In the genomic region with DNA sequence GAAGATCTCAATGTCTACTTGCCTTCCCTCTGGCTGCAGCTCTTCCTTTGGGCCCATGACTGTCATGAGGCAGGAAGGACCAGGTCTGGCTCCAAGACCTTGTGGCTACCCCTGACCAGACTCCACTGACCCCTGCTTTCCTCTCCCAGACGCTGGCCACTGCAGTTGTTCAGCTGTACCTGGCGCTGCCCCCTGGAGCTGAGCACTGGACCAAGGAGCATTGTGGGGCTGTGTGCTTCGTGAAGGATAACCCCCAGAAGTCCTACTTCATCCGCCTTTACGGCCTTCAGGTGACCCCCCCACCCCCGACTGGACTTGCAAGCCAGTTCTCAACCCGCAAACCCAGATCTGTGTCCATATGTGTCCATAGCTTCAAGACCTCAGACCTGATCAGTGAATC, we compare ENCODE assay signal across 16 cellular contexts. TPM values are rescaled to one million over a fixed set of nuclear protein-coding genes. Genes with fewer than 3 reads are reported as not detected.
A peak's percentile ranks its signal among the peaks of the same experiment; 100 is the strongest.
DNase-seq lines count a peak whose midpoint lies in the region; ATAC-seq, FAIRE-seq and TF ChIP-seq lines count a peak whose summit lies in the region.
"Had no signal": no experiment of that assay in that cellular context is flagged by ENCODE, and none has a peak within 500 bp of the region (broad histone marks: within the 10 kb centered on the region; RNA-seq: fewer than 3 reads in every experiment).

No MANE protein-coding gene starts in this region.

- peak overlapping the region; percentile 76 for H3K27ac ChIP-seq in naive thymus-derived CD4-positive, alpha-beta T cell (ENCODE audit: low read depth, low read length)
- no peak overlapping the region for H3K27ac ChIP-seq in testis
- H3K27ac ChIP-seq: foreskin keratinocyte, prostate gland had no signal

- ATAC-seq in activated naive CD4-positive, alpha-beta T cell treated with anti-CD3 and anti-CD28 coated beads, Interleukin-2, amount 50 U/mL, for 72 hours = no peak
- no peak for ATAC-seq in naive thymus-derived CD4-positive, alpha-beta T cell
- no peak for ATAC-seq in WTC11
- ATAC-seq: foreskin keratinocyte had no signal

- TF ChIP-seq CTCF in CD14-positive monocyte (IDR thresholded peaks at IDR 0.05) = no peak
- TF ChIP-seq CTCF in WTC11 (IDR thresholded peaks at IDR 0.05) = no peak
- no peak for TF ChIP-seq CTCF in testis (IDR thresholded peaks at IDR 0.05)

- H3K36me3 ChIP-seq in naive thymus-derived CD4-positive, alpha-beta T cell (ENCODE audit: control insufficient read depth in 2 of 3, insufficient read depth in 3 of 3, low read length in 3 of 3) = peaks cover 0 to 37% (median 9%) of the 10 kb centered on the region in 3 experiments
- no peaks in the 10 kb centered on the region for H3K36me3 ChIP-seq in testis (ENCODE audit: low read depth, missing control alignments)
- H3K36me3 ChIP-seq: prostate gland had no signal

- no peaks in the 10 kb centered on the region for H3K27me3 ChIP-seq in naive thymus-derived CD4-positive, alpha-beta T cell (ENCODE audit: control insufficient read depth in 2 of 2, insufficient read depth in 2 of 2, low read length in 2 of 2)
- no peaks in the 10 kb centered on the region for H3K27me3 ChIP-seq in testis
- H3K27me3 ChIP-seq: foreskin keratinocyte had no signal

- H3K9me3 ChIP-seq in naive thymus-derived CD4-positive, alpha-beta T cell (ENCODE audit: control insufficient read depth in 2 of 3, low read length in 3 of 3) = no peaks in the 10 kb centered on the region
- H3K9me3 ChIP-seq in testis = no peaks in the 10 kb centered on the region
- H3K9me3 ChIP-seq: Caco-2, prostate gland had no signal

- peak; percentile 80 for FAIRE-seq in GM19239 (lab: Jason Lieb, UNC)
- FAIRE-seq: TTC549 had no signal

- 81 to 86% methylated on average over 7 of the region's 7 CpGs for WGBS in testis, 2 donors

- DNase-seq in CD14-positive monocyte (ENCODE audit: low spot score) (no peak), GM19239 (ENCODE audit: insufficient read length, low spot score) (no peak), WTC11 (ENCODE audit: low spot score) (no peak), HK-2 (ENCODE audit: unreplicated experiment) (no peak), testis (no peak), DMS53 (lab: John Stamatoyannopoulos, UW) (no peak)
- DNase-seq in activated naive CD4-positive, alpha-beta T cell treated with anti-CD3 and anti-CD28 coated beads, Interleukin-2, amount 50 U/mL, for 72 hours (ENCODE audit: low spot score in 2 of 2) = no peak
- DNase-seq in naive thymus-derived CD4-positive, alpha-beta T cell = no peak
- DNase-seq: activated gamma-delta T cell, Caco-2, foreskin keratinocyte, left cardiac atrium, NCI-H2227 treated with DMSO at 0.1 percent for 48 hours had no signal

- H3K4me3 Mint-ChIP-seq in CD14-positive monocyte (peak overlapping the region; percentile 94 to 95), WTC11 (no peak overlapping the region)
- peak overlapping the region; percentile 84 to 98 (median 91) for H3K4me3 Mint-ChIP-seq in naive thymus-derived CD4-positive, alpha-beta T cell

- H3K9me3 Mint-ChIP-seq in CD14-positive monocyte (peaks cover 0 to 4% (median 2%) of the 10 kb centered on the region in 7 donors), WTC11 (no peaks in the 10 kb centered on the region)
- H3K9me3 Mint-ChIP-seq in activated naive CD4-positive, alpha-beta T cell treated with anti-CD3 and anti-CD28 coated beads, Interleukin-2, amount 50 U/mL, for 72 hours = no peaks in the 10 kb centered on the region
- no peaks in the 10 kb centered on the region for H3K9me3 Mint-ChIP-seq in naive thymus-derived CD4-positive, alpha-beta T cell

- peaks cover 25 to 36% of the 10 kb centered on the region in 2 donors for H3K4me1 ChIP-seq in naive thymus-derived CD4-positive, alpha-beta T cell (ENCODE audit: control insufficient read depth in 2 of 2, insufficient read depth in 2 of 2, low read length in 2 of 2)
- no peaks in the 10 kb centered on the region for H3K4me1 ChIP-seq in testis
- H3K4me1 ChIP-seq: Caco-2, foreskin keratinocyte, prostate gland had no signal

- intact Hi-C loops in CD14-positive monocyte (cut with micrococcal nuclease) = loop anchor here in 1 of 2 donors (10.0 kb wide), 1 partner anchor 231 kb away; a partner anchor contains a TSS
- intact Hi-C loops in naive thymus-derived CD4-positive, alpha-beta T cell (cut with micrococcal nuclease) = loop anchor here (10.0 kb wide), 2 partner anchors 89 to 209 kb away; a partner anchor contains a TSS
- intact Hi-C loops in testis (cut with DNase I; ENCODE audit: low total_unique reads) = no loop called here

- CTCF ChIA-PET in naive thymus-derived CD4-positive, alpha-beta T cell (lab: Charles Lee) = interaction anchor here (0.6 to 1.0 kb wide), 2 partner anchors 36 to 584 kb away, joined by 4 read pairs; no protein-coding TSS in a partner anchor
- CTCF ChIA-PET in WTC11 (lab: Charles Lee) = interaction anchor here (1.3 kb wide), 1 partner anchor 11 kb away, joined by 3 read pairs; no protein-coding TSS in a partner anchor

- POLR2A ChIA-PET in naive thymus-derived CD4-positive, alpha-beta T cell (lab: Charles Lee) = interaction anchor here (0.6 to 3.7 kb wide), 15 partner anchors 9 to 663 kb away, joined by 3 to 37 read pairs (median 4); a partner anchor contains a TSS
- POLR2A ChIA-PET in WTC11 (lab: Charles Lee) = no interaction called here

- H3K36me3 Mint-ChIP-seq in CD14-positive monocyte (peaks cover 42 to 43% of the 10 kb centered on the region in 2 donors), WTC11 (no peaks in the 10 kb centered on the region)
- peaks cover 34 to 37% of the 10 kb centered on the region in 2 donors for H3K36me3 Mint-ChIP-seq in activated naive CD4-positive, alpha-beta T cell treated with anti-CD3 and anti-CD28 coated beads, Interleukin-2, amount 50 U/mL, for 72 hours
- H3K36me3 Mint-ChIP-seq in naive thymus-derived CD4-positive, alpha-beta T cell = peaks cover 4 to 38% (median 21%) of the 10 kb centered on the region in 5 donors

- peak overlapping the region; percentile 94 to 99 (median 97) for H3K27ac Mint-ChIP-seq in CD14-positive monocyte
- H3K27ac Mint-ChIP-seq in activated naive CD4-positive, alpha-beta T cell treated with anti-CD3 and anti-CD28 coated beads, Interleukin-2, amount 50 U/mL, for 72 hours = peak overlapping the region; percentile 97
- peak overlapping the region; percentile 87 to 97 (median 95) for H3K27ac Mint-ChIP-seq in naive thymus-derived CD4-positive, alpha-beta T cell
- H3K27ac Mint-ChIP-seq in WTC11 = no peak overlapping the region

- H3K4me1 Mint-ChIP-seq in CD14-positive monocyte = peaks cover 70% of the 10 kb centered on the region
- H3K4me1 Mint-ChIP-seq in naive thymus-derived CD4-positive, alpha-beta T cell = peaks cover 35 to 69% (median 53%) of the 10 kb centered on the region in 7 donors
- peaks cover 5% of the 10 kb centered on the region; the same call in 1 of the 2 replicates for H3K4me1 Mint-ChIP-seq in WTC11

- peak overlapping the region; percentile 82 for H3K4me3 ChIP-seq in naive thymus-derived CD4-positive, alpha-beta T cell (ENCODE audit: low read length)
- H3K4me3 ChIP-seq in testis = no peak overlapping the region
- H3K4me3 ChIP-seq: prostate gland had no signal

- H3K27me3 Mint-ChIP-seq in CD14-positive monocyte (ENCODE audit: low read depth in 3 of 3) (peaks cover 0 to 10% (median 0%) of the 10 kb centered on the region in 3 donors), WTC11 (ENCODE audit: low read depth) (peaks cover 10% of the 10 kb centered on the region)
- no peaks in the 10 kb centered on the region for H3K27me3 Mint-ChIP-seq in naive thymus-derived CD4-positive, alpha-beta T cell

- TF ChIP-seq POLR2A in testis (IDR thresholded peaks at IDR 0.05) = no peak

TF ChIP-seq in WTC11, 78 proteins besides CTCF, POLR2A, EP300 and RAD21:
- TF ChIP-seq JUN (CRISPR knock-in tag; IDR thresholded peaks at IDR 0.05) = no peak
- TF ChIP-seq TEAD1 (CRISPR knock-in tag; IDR thresholded peaks at IDR 0.05) = no peak
- TF ChIP-seq NR2C2 (CRISPR knock-in tag; IDR thresholded peaks at IDR 0.05) = no peak
- no peak for TF ChIP-seq RELA (CRISPR knock-in tag; IDR thresholded peaks at IDR 0.05; ENCODE audit: borderline replicate concordance)
- TF ChIP-seq SMAD4 (CRISPR knock-in tag; IDR thresholded peaks at IDR 0.05) = no peak
- TF ChIP-seq PRRX2 (CRISPR knock-in tag; IDR thresholded peaks at IDR 0.05) = no peak
TF ChIP-seq in WTC11: peak in this region for 0.

RNA-seq across cellular contexts. Expression of a gene that starts 0.5 kb away (rescaled TPM):
- polyA plus RNA-seq in CD14-positive monocyte (10 to 100 TPM; 22.8 to 38.0 TPM), testis (ENCODE audit: insufficient read depth, low read depth, low replicate concordance) (4.7 TPM)
- 10 to 100 TPM; 88.9 to 93.0 TPM for total RNA-seq in activated naive CD4-positive, alpha-beta T cell treated with anti-CD3 and anti-CD28 coated beads, Interleukin-2, amount 50 U/mL, for 72 hours
- 100 to 1,000 TPM in 4 of 5 experiments, 10 to 100 TPM in 1; 92.2 to 164 (median 105) TPM for total RNA-seq in naive thymus-derived CD4-positive, alpha-beta T cell
- polyA plus RNA-seq in naive thymus-derived CD4-positive, alpha-beta T cell = 10 to 100 TPM; 18.6 to 28.8 TPM
- total RNA-seq in WTC11 (2021) (0.79 to 1.6 TPM (median 0.96 TPM) in 3 replicates), testis (1 to 10 TPM; 2.5 to 5.5 TPM)
- total RNA-seq: M059J had no signal

RNA-seq across cellular contexts. Expression of a gene that starts 12.4 kb away (rescaled TPM):
- polyA plus RNA-seq in CD14-positive monocyte (1 to 10 TPM; 2.9 to 3.4 TPM), testis (ENCODE audit: insufficient read depth, low read depth, low replicate concordance) (10.3 TPM)
- total RNA-seq in activated naive CD4-positive, alpha-beta T cell treated with anti-CD3 and anti-CD28 coated beads, Interleukin-2, amount 50 U/mL, for 72 hours = 10 to 100 TPM; 31.5 to 36.4 TPM
- 10 to 100 TPM in 1 of 5 experiments, 1 to 10 TPM in 4; 4.6 to 23.3 (median 8.6) TPM for total RNA-seq in naive thymus-derived CD4-positive, alpha-beta T cell
- polyA plus RNA-seq in naive thymus-derived CD4-positive, alpha-beta T cell = 10 to 100 TPM; 10.1 to 13.6 TPM
- total RNA-seq in WTC11 (2021) (14.2 to 16.5 TPM (median 16.4 TPM) in 3 replicates), testis (10 to 100 TPM; 16.5 to 16.7 TPM)

Comparison
In these comparisons a context has a peak if more than half of its experiments do, and no peak if none do; other contexts are left out.
1. RNA of a gene that starts 0.5 kb away (total RNA-seq): 92.2 to 164 TPM in naive thymus-derived CD4-positive, alpha-beta T cell and 88.9 to 93.0 TPM in activated naive CD4-positive, alpha-beta T cell treated with anti-CD3 and anti-CD28 coated beads, Interleukin-2, amount 50 U/mL, for 72 hours; 2.5 to 5.5 TPM in testis and 0.79 to 1.6 TPM in WTC11; every median in the first group is over 10 times any median in the second.